17 cellular contexts compared by ENCODE assay signal in genomic region chr12:132459270-132459669, GRCh38. TPM values are rescaled to one million over a fixed set of nuclear protein-coding genes. Genes with fewer than 3 reads are reported as not detected.
DNase-seq lines count a peak whose midpoint lies in the region; ATAC-seq and TF ChIP-seq lines count a peak whose summit lies in the region.
"Had no signal": no experiment of that assay in that cellular context is flagged by ENCODE, and none has a peak within 500 bp of the region (broad histone marks: within the 10 kb centered on the region; RNA-seq: fewer than 3 reads in every experiment).

No MANE protein-coding gene starts in this region.

- no peak overlapping the region for H4K8ac ChIP-seq in trophoblast cell (ENCODE audit: low read depth, low read length)

- no peaks in the 10 kb centered on the region for H3K9me3 ChIP-seq in right atrium auricular region
- peaks cover 22% of the 10 kb centered on the region for H3K9me3 ChIP-seq in trophoblast cell (ENCODE audit: insufficient read depth, low read depth, low read length)
- H3K9me3 ChIP-seq: Caco-2 had no signal

- H3K9ac ChIP-seq in trophoblast cell (ENCODE audit: low read length), result no peak overlapping the region
- H3K9ac ChIP-seq: BLaER1 had no signal

- DNase-seq in Right ventricle myocardium inferior (ENCODE audit: missing footprints), result peak; percentile 37
- DNase-seq in right atrium auricular region (ENCODE audit: low spot score), result no peak
- DNase-seq in left kidney (ENCODE audit: low read depth, low spot score), result peak; percentile 65
- no peak for DNase-seq in trophoblast cell
- DNase-seq in pons (ENCODE audit: low spot score), result no peak
- DNase-seq: 8988T; AML-193; Caco-2; CD8-positive, alpha-beta memory T cell; DND-41; GDM1; H7; IMR-90 had no signal

- H3K4ac ChIP-seq in trophoblast cell (ENCODE audit: low read depth, low read length), result no peak overlapping the region

- no peak overlapping the region for H3K27ac ChIP-seq in right atrium auricular region
- no peak overlapping the region for H3K27ac ChIP-seq in trophoblast cell (ENCODE audit: low read depth, low read length)
- H3K27ac ChIP-seq: BLaER1 had no signal

- H3K36me3 ChIP-seq in right atrium auricular region (no peaks in the 10 kb centered on the region), trophoblast cell (ENCODE audit: control insufficient read depth in 1 of 2, insufficient read depth in 2 of 2, low read length in 2 of 2) (no peaks in the 10 kb centered on the region)
- H3K36me3 ChIP-seq: BLaER1 had no signal

- ATAC-seq in Right ventricle myocardium inferior (no peak), GM18858 (IDR thresholded peaks at IDR 0.05; ENCODE audit: unreplicated experiment) (no peak), GM21786 (IDR thresholded peaks at IDR 0.05; ENCODE audit: unreplicated experiment) (no peak)
- ATAC-seq: GM23338 had no signal

- intact Hi-C loops in Right ventricle myocardium inferior (cut with DNase I), result no loop called here

- H4K91ac ChIP-seq in trophoblast cell (ENCODE audit: low read depth, low read length), result no peak overlapping the region

- no peak overlapping the region for H3K18ac ChIP-seq in trophoblast cell (ENCODE audit: low read length)

- H2AK5ac ChIP-seq in trophoblast cell (ENCODE audit: low read length), result no peak overlapping the region

- no peak overlapping the region for H2BK12ac ChIP-seq in trophoblast cell (ENCODE audit: low read length)

- H3K4me1 ChIP-seq in right atrium auricular region (no peaks in the 10 kb centered on the region), trophoblast cell (ENCODE audit: control insufficient read depth in 1 of 2, insufficient read depth in 2 of 2, low read length in 2 of 2) (no peaks in the 10 kb centered on the region)
- H3K4me1 ChIP-seq: Caco-2 had no signal

- no peak overlapping the region for H2BK120ac ChIP-seq in trophoblast cell (ENCODE audit: insufficient read depth, low read length, poor library complexity)

- no peak for TF ChIP-seq CTCF in right atrium auricular region (IDR thresholded peaks at IDR 0.05)

- H3K27me3 ChIP-seq in right atrium auricular region, result no peaks in the 10 kb centered on the region
- peaks cover 3% of the 10 kb centered on the region for H3K27me3 ChIP-seq in trophoblast cell (ENCODE audit: insufficient read depth, low read length)
- H3K27me3 ChIP-seq: BLaER1 had no signal

- H3K4me3 ChIP-seq in right atrium auricular region (no peak overlapping the region), trophoblast cell (ENCODE audit: low read depth, low read length) (peak overlapping the region; percentile 35)
- H3K4me3 ChIP-seq: BLaER1, GM23338 had no signal

- no peak overlapping the region for H3K14ac ChIP-seq in trophoblast cell (ENCODE audit: low read length)

- H2AFZ ChIP-seq in trophoblast cell (ENCODE audit: insufficient read depth, low read length, poor library complexity), result no peak overlapping the region
- H2AFZ ChIP-seq: GM23338 had no signal

- H2BK5ac ChIP-seq in trophoblast cell (ENCODE audit: low read depth, low read length, poor library complexity), result no peak overlapping the region

- H3K23ac ChIP-seq in trophoblast cell (ENCODE audit: low read length), result no peak overlapping the region

- no peak overlapping the region for H3K4me2 ChIP-seq in trophoblast cell (ENCODE audit: low read length)
- H3K4me2 ChIP-seq: BLaER1, GM23338 had no signal

- WGBS in trophoblast cell (ENCODE audit: extremely low coverage, insufficient coverage, insufficient read length), result no CpG with 5 or more reads among the region's 18 CpGs

- H4K12ac ChIP-seq in trophoblast cell (ENCODE audit: low read depth, low read length), result no peak overlapping the region

- H3K79me1 ChIP-seq in trophoblast cell (ENCODE audit: low read length), result no peaks in the 10 kb centered on the region

- H3K79me2 ChIP-seq in trophoblast cell (ENCODE audit: control insufficient read depth, insufficient read depth, low read length, poor library complexity), result no peaks in the 10 kb centered on the region

RNA-seq across cellular contexts. Expression of gene FBRSL1, which starts 30.7 kb away (rescaled TPM):
- 51.9 TPM for total RNA-seq in Right ventricle myocardium inferior
- 10 to 100 TPM; 19.3 to 20.4 TPM for total RNA-seq in right atrium auricular region
- 64.1 and 68.4 TPM in 2 replicates for polyA plus RNA-seq in trophoblast cell (2013)

Comparison
In these comparisons a context has a peak if more than half of its experiments do, and no peak if none do; other contexts are left out.
1. DNase-seq: peak in Right ventricle myocardium inferior (single experiment) and left kidney (single experiment); none in right atrium auricular region (single experiment), trophoblast cell (0 of 2) and pons (single experiment).